ENCODE assay signal across 1 cellular context in genomic region chr20:561437-562231, GRCh38.
TF ChIP-seq lines count a peak whose summit lies in the region.

No MANE protein-coding gene starts in this region.

TF ChIP-seq in HepG2, 621 proteins besides CTCF, POLR2A, EP300 and RAD21 (continued from another document and continues in another):
- TF ChIP-seq ZNF770 (CRISPR knock-in tag; IDR thresholded peaks at IDR 0.05) (no peak), BRD4 (CRISPR knock-in tag; IDR thresholded peaks at IDR 0.05) (no peak), IRF2 (CRISPR knock-in tag; IDR thresholded peaks at IDR 0.05) (peak; percentile 90), ZFX (CRISPR knock-in tag; IDR thresholded peaks at IDR 0.05; ENCODE audit: low read depth) (peak; percentile 43; the same call in 1 of the 2 replicates), PHF21A (CRISPR knock-in tag; IDR thresholded peaks at IDR 0.05) (no peak), ZBTB42 (CRISPR knock-in tag; IDR thresholded peaks at IDR 0.05) (no peak), GATAD1 (CRISPR knock-in tag; IDR thresholded peaks at IDR 0.05) (peak; percentile 41; the same call in 1 of the 2 replicates), BORCS8-MEF2B (CRISPR knock-in tag; IDR thresholded peaks at IDR 0.05) (peak; percentile 50; the same call in 1 of the 2 replicates), PCBP2 (optimal IDR thresholded peaks at IDR 0.05; ENCODE audit: low read depth, low read length, poor library complexity, severe bottlenecking) (no peak), RXRA (CRISPR knock-in tag; IDR thresholded peaks at IDR 0.05) (peak; percentile 24; the same call in 1 of the 2 replicates), NFYC (CRISPR knock-in tag; IDR thresholded peaks at IDR 0.05) (no peak), ZBTB1 (CRISPR knock-in tag; IDR thresholded peaks at IDR 0.05; ENCODE audit: borderline replicate concordance) (no peak), SOX13 (IDR thresholded peaks at IDR 0.05) (no peak), SOX13 (CRISPR knock-in tag; conservative IDR thresholded peaks at IDR 0.05 in 1 of 2, IDR thresholded peaks at IDR 0.05 in 1 of 2) (peak in 1 of 2 experiments; percentile 45; a peak in 1 of 4 replicates), ZNF124 (CRISPR knock-in tag; IDR thresholded peaks at IDR 0.05) (peak; percentile 51; the same call in 1 of the 2 replicates), ZFP37 (CRISPR knock-in tag; IDR thresholded peaks at IDR 0.05; ENCODE audit: borderline replicate concordance) (peak; percentile 8; the same call in 1 of the 2 replicates), MAZ (IDR thresholded peaks at IDR 0.05; ENCODE audit: borderline replicate concordance, low read depth, low read length) (peak; percentile 46; the same call in 1 of the 2 replicates), MAZ (CRISPR knock-in tag; IDR thresholded peaks at IDR 0.05; ENCODE audit: low read depth) (peak; percentile 51; the same call in 1 of the 2 replicates), ZBTB26 (CRISPR knock-in tag; IDR thresholded peaks at IDR 0.05; ENCODE audit: borderline replicate concordance) (peak; percentile 70; the same call in 1 of the 2 replicates), ZMYM3 (CRISPR knock-in tag; IDR thresholded peaks at IDR 0.05) (peak; percentile 23; the same call in 1 of the 2 replicates), ZNF775 (CRISPR knock-in tag; IDR thresholded peaks at IDR 0.05; ENCODE audit: borderline replicate concordance) (no peak), ZNF567 (CRISPR knock-in tag; IDR thresholded peaks at IDR 0.05; ENCODE audit: borderline replicate concordance) (no peak), ZBTB33 (CRISPR knock-in tag; IDR thresholded peaks at IDR 0.05) (no peak), ZNF234 (CRISPR knock-in tag; conservative IDR thresholded peaks at IDR 0.05) (no peak), KLF16 (CRISPR knock-in tag; IDR thresholded peaks at IDR 0.05) (peak in 1 of 2 experiments; percentile 67; a peak in 1 of 4 replicates), ZNF501 (CRISPR knock-in tag; IDR thresholded peaks at IDR 0.05) (peak; percentile 79), IKZF4 (CRISPR knock-in tag; IDR thresholded peaks at IDR 0.05; ENCODE audit: borderline replicate concordance, low read depth, not compliant biosample characterization) (no peak), NR2F6 (IDR thresholded peaks at IDR 0.05) (no peak), NR2F6 (CRISPR knock-in tag; IDR thresholded peaks at IDR 0.05) (peak; percentile 39; the same call in 1 of the 2 replicates), TFE3 (CRISPR knock-in tag; IDR thresholded peaks at IDR 0.05) (peak; percentile 52), ZNF75D (CRISPR knock-in tag; IDR thresholded peaks at IDR 0.05; ENCODE audit: borderline replicate concordance) (no peak), MLX (CRISPR knock-in tag; IDR thresholded peaks at IDR 0.05) (peak; percentile 41; the same call in 1 of the 2 replicates), TIGD3 (CRISPR knock-in tag; IDR thresholded peaks at IDR 0.05; ENCODE audit: borderline replicate concordance) (0 out of 2 replicates have a peak, but pooled peaks have one; percentile 21), RXRB (CRISPR knock-in tag; IDR thresholded peaks at IDR 0.05; ENCODE audit: borderline replicate concordance) (peak; percentile 58; the same call in 1 of the 2 replicates), FOXK1 (CRISPR knock-in tag; IDR thresholded peaks at IDR 0.05; ENCODE audit: borderline replicate concordance, low read depth) (0 out of 2 replicates have a peak, but pooled peaks have one; percentile 22), ZNF432 (CRISPR knock-in tag; IDR thresholded peaks at IDR 0.05; ENCODE audit: borderline replicate concordance) (no peak), ZBTB20 (CRISPR knock-in tag; IDR thresholded peaks at IDR 0.05; ENCODE audit: borderline replicate concordance, low read depth) (0 out of 2 replicates have a peak, but pooled peaks have one; percentile 42), ZBTB25 (CRISPR knock-in tag; IDR thresholded peaks at IDR 0.05) (peak; percentile 64; the same call in 1 of the 2 replicates), ZNF780A (CRISPR knock-in tag; IDR thresholded peaks at IDR 0.05) (no peak), EZH2 (conservative IDR thresholded peaks at IDR 0.05; ENCODE audit: low read depth, low read length) (peak; percentile 15; the same call in 1 of the 2 replicates), PRDM15 (CRISPR knock-in tag; IDR thresholded peaks at IDR 0.05) (no peak), DNMT1 (CRISPR knock-in tag; IDR thresholded peaks at IDR 0.05) (0 out of 2 replicates have a peak, but pooled peaks have one; percentile 41), ZNF691 (CRISPR knock-in tag; IDR thresholded peaks at IDR 0.05; ENCODE audit: borderline replicate concordance, low read depth) (peak; percentile 46; the same call in 1 of the 2 replicates), ZBTB3 (CRISPR knock-in tag; IDR thresholded peaks at IDR 0.05; ENCODE audit: borderline replicate concordance, low read depth) (no peak), ZNF143 (CRISPR knock-in tag; IDR thresholded peaks at IDR 0.05) (no peak; the same call in 1 of the 2 replicates), NCOA5 (CRISPR knock-in tag; IDR thresholded peaks at IDR 0.05) (no peak), ZNF670 (CRISPR knock-in tag; IDR thresholded peaks at IDR 0.05; ENCODE audit: borderline replicate concordance) (no peak), ETV6 (CRISPR knock-in tag; conservative IDR thresholded peaks at IDR 0.05) (peak; percentile 55; the same call in 1 of the 2 replicates), SP1 (IDR thresholded peaks at IDR 0.05) (no peak), SP1 (CRISPR knock-in tag; IDR thresholded peaks at IDR 0.05) (no peak), FOXA3 (CRISPR knock-in tag; IDR thresholded peaks at IDR 0.05) (peak; percentile 60)
